ENCODE assay signal across 7 cellular contexts in genomic region chr10:80530251-80530650, GRCh38. TPM values are rescaled to one million over a fixed set of nuclear protein-coding genes. Genes with fewer than 3 reads are reported as not detected.
A peak's percentile ranks its signal among the peaks of the same experiment; 100 is the strongest.
DNase-seq lines count a peak whose midpoint lies in the region; ATAC-seq and TF ChIP-seq lines count a peak whose summit lies in the region.

No MANE protein-coding gene starts in this region.

- H3K9me3 Mint-ChIP-seq in WTC11, result no peaks in the 10 kb centered on the region; the same call in 1 of the 2 replicates

- POLR2A ChIA-PET in WTC11 (lab: Charles Lee), result no interaction called here

- H3K27me3 Mint-ChIP-seq in WTC11 (ENCODE audit: low read depth), result no peaks in the 10 kb centered on the region

- H3K36me3 Mint-ChIP-seq in WTC11, result peaks cover 15% of the 10 kb centered on the region; the same call in 1 of the 2 replicates

- H3K27ac Mint-ChIP-seq in WTC11, result no peak overlapping the region

- CTCF ChIA-PET in WTC11 (lab: Charles Lee), result interaction anchor here (0.7 to 1.5 kb wide), 8 partner anchors 19 to 152 kb away, joined by 3 to 8 read pairs (median 5); no protein-coding TSS in a partner anchor

- H3K4me3 Mint-ChIP-seq in WTC11, result no peak overlapping the region

- no peak for TF ChIP-seq CTCF in WTC11 (IDR thresholded peaks at IDR 0.05)

- ATAC-seq in GM18519 (IDR thresholded peaks at IDR 0.05; ENCODE audit: low FRiP score, unreplicated experiment) (peak; percentile 56), HG03558 (IDR thresholded peaks at IDR 0.05; ENCODE audit: extremely low read depth, unreplicated experiment) (peak; percentile 75), WTC11 (peak; percentile 48), esophagus mucosa (peak; percentile 46)

- DNase-seq in WTC11 (ENCODE audit: low spot score), result no peak
- DNase-seq in stimulated activated CD4-positive, alpha-beta T cell treated with anti-CD3 and anti-CD28 coated beads, Interleukin-2, amount 100 ng/mL, for 24 hours, result peak; percentile 44 to 54
- no peak for DNase-seq in NCI-H2081 (lab: John Stamatoyannopoulos, UW)
- DNase-seq in amniotic stem cell (lab: John Stamatoyannopoulos, UW), result no peak

- peaks cover 25% of the 10 kb centered on the region for H3K4me1 Mint-ChIP-seq in WTC11

TF ChIP-seq in WTC11, 78 proteins besides CTCF, POLR2A, EP300 and RAD21:
- TF ChIP-seq ZBTB21 (CRISPR knock-in tag; IDR thresholded peaks at IDR 0.05; ENCODE audit: borderline replicate concordance), result no peak
- no peak for TF ChIP-seq GABPB1 (CRISPR knock-in tag; IDR thresholded peaks at IDR 0.05)
- TF ChIP-seq PREB (CRISPR knock-in tag; IDR thresholded peaks at IDR 0.05; ENCODE audit: borderline replicate concordance), result no peak
- no peak for TF ChIP-seq CREB1 (CRISPR knock-in tag; IDR thresholded peaks at IDR 0.05)
- no peak for TF ChIP-seq ZNF512 (CRISPR knock-in tag; IDR thresholded peaks at IDR 0.05; ENCODE audit: borderline replicate concordance)
- TF ChIP-seq ZNF317 (CRISPR knock-in tag; IDR thresholded peaks at IDR 0.05; ENCODE audit: borderline replicate concordance, low read depth), result no peak
- TF ChIP-seq NR2C2 (CRISPR knock-in tag; IDR thresholded peaks at IDR 0.05), result no peak
- TF ChIP-seq ATF1 (CRISPR knock-in tag; IDR thresholded peaks at IDR 0.05), result no peak

RNA-seq across cellular contexts. Expression of gene SH2D4B, which starts 7.5 kb away (rescaled TPM):
- total RNA-seq in WTC11 (2021) (0.04 to 0.09 TPM in 2 of 3 replicates, not detected in the other), esophagus mucosa (0.04 TPM)

Comparison
In these comparisons a context has a peak if more than half of its experiments do, and no peak if none do; other contexts are left out.
1. DNase-seq: peak in stimulated activated CD4-positive, alpha-beta T cell treated with anti-CD3 and anti-CD28 coated beads, Interleukin-2, amount 100 ng/mL, for 24 hours (2 of 2); none in WTC11 (single experiment), NCI-H2081 (0 of 2) and amniotic stem cell (single experiment).
2. Peak in every context shown above with its lines, with median percentiles within 50 percentile points of each other: ATAC-seq.